In genomic region chr1:161506336-161507223, GRCh38 we compare ENCODE assay signal across 11 cellular contexts. TPM values are rescaled to one million over a fixed set of nuclear protein-coding genes. Genes with fewer than 3 reads are reported as not detected.
A peak's percentile ranks its signal among the peaks of the same experiment; 100 is the strongest.
DNase-seq lines count a peak whose midpoint lies in the region; FAIRE-seq and TF ChIP-seq lines count a peak whose summit lies in the region.
"Had no signal": no experiment of that assay in that cellular context is flagged by ENCODE, and none has a peak within 500 bp of the region (broad histone marks: within the 10 kb centered on the region; RNA-seq: fewer than 3 reads in every experiment).

No MANE protein-coding gene starts in this region.

- BruUV-seq in A673 (replicated peaks; lab: Mats Ljungman, UMichigan) (no TSS peak), Calu3 (replicated peaks; lab: Mats Ljungman, UMichigan) (no TSS peak)

- H3K4me1 Mint-ChIP-seq in Calu3 (ENCODE audit: low read depth, unreplicated experiment) = peaks cover 9% of the 10 kb centered on the region

- H3K4me3 ChIP-seq in A673 (ENCODE audit: low read depth, low read length, poor library complexity, severe bottlenecking) (no peak overlapping the region), MG63 (no peak overlapping the region), colonic mucosa (peak overlapping the region; percentile 3)

- H3K9me3 ChIP-seq in A673 (ENCODE audit: low read depth, low read length, poor library complexity, severe bottlenecking) (no peaks in the 10 kb centered on the region), MG63 (no peaks in the 10 kb centered on the region), colonic mucosa (no peaks in the 10 kb centered on the region)

- CTCF ChIA-PET in A673 (lab: Charles Lee) (no interaction called here), Calu3 (lab: Charles Lee) (interaction anchor here (0.6 kb wide), 1 partner anchor 235 kb away, joined by 3 read pairs; no protein-coding TSS in a partner anchor)

- H3K4me3 Mint-ChIP-seq in Calu3 (ENCODE audit: low read depth, unreplicated experiment) = no peak overlapping the region
- H3K4me3 Mint-ChIP-seq: CD8-positive, alpha-beta T cell; immature natural killer cell had no signal

- H3K9ac ChIP-seq in colonic mucosa (ENCODE audit: low read depth in 2 of 2, low read length in 2 of 2) = no peak overlapping the region

- POLR2A ChIA-PET in A673 (lab: Charles Lee; ENCODE audit: low non-redundant PET) = no interaction called here

- H3K27ac ChIP-seq in A673 (ENCODE audit: low read depth, low read length, poor library complexity, severe bottlenecking) (no peak overlapping the region), colonic mucosa (no peak overlapping the region)

- H3K27me3 Mint-ChIP-seq in Calu3 (ENCODE audit: unreplicated experiment) = peaks cover 3% of the 10 kb centered on the region

- H3K4me1 ChIP-seq in A673 (ENCODE audit: insufficient read depth, low read length, poor library complexity, severe bottlenecking) = peaks cover 21% of the 10 kb centered on the region
- H3K4me1 ChIP-seq in colonic mucosa = no peaks in the 10 kb centered on the region

- intact Hi-C loops in A673 (cut with micrococcal nuclease; ENCODE audit: unreplicated experiment) (no loop called here), colonic mucosa (cut with DNase I) (no loop called here), Calu3 (cut with micrococcal nuclease; ENCODE audit: unreplicated experiment) (no loop called here)

- no peak for TF ChIP-seq CTCF in A673 (conservative IDR thresholded peaks at IDR 0.05; ENCODE audit: low read depth, low read length)
- TF ChIP-seq CTCF in colonic mucosa (IDR thresholded peaks at IDR 0.05) = no peak
- TF ChIP-seq CTCF in Calu3 (IDR thresholded peaks at IDR 0.05; ENCODE audit: unreplicated experiment) = no peak

- FAIRE-seq in frontal cortex (lab: Jason Lieb, UNC) = no peak

- no peaks in the 10 kb centered on the region for H3K9me3 Mint-ChIP-seq in Calu3 (ENCODE audit: low read depth, unreplicated experiment)
- H3K9me3 Mint-ChIP-seq: CD8-positive, alpha-beta T cell; immature natural killer cell had no signal

- DNase-seq in A673 (ENCODE audit: low spot score) (peak; percentile 73), MG63 (peak; percentile 15), colonic mucosa (no peak), lung microvascular endothelial cell (ENCODE audit: low read depth in 2 of 2) (peak; percentile 75 to 90), frontal cortex (ENCODE audit: low spot score in 2 of 2) (no peak), Calu3 (no peak), 8988T (no peak)
- DNase-seq in activated naive CD4-positive, alpha-beta T cell treated with Interleukin-2 at 50 U/mL for 16 hours = no peak
- DNase-seq: CD8-positive, alpha-beta T cell; immature natural killer cell; RPMI8226 had no signal

- no peaks in the 10 kb centered on the region for H3K36me3 Mint-ChIP-seq in Calu3 (ENCODE audit: insufficient read depth, unreplicated experiment)
- H3K36me3 Mint-ChIP-seq: CD8-positive, alpha-beta T cell; immature natural killer cell had no signal

- H3K36me3 ChIP-seq in A673 (ENCODE audit: insufficient read depth, low read length, poor library complexity, severe bottlenecking) (no peaks in the 10 kb centered on the region), MG63 (no peaks in the 10 kb centered on the region), colonic mucosa (no peaks in the 10 kb centered on the region)

- no peak overlapping the region for H3K27ac Mint-ChIP-seq in Calu3 (ENCODE audit: unreplicated experiment)
- H3K27ac Mint-ChIP-seq: CD8-positive, alpha-beta T cell had no signal

- no peaks in the 10 kb centered on the region for H3K27me3 ChIP-seq in A673 (replicated peaks; ENCODE audit: insufficient read depth, low read depth, low read length, poor library complexity)
- no peaks in the 10 kb centered on the region for H3K27me3 ChIP-seq in MG63
- H3K27me3 ChIP-seq in colonic mucosa = no peaks in the 10 kb centered on the region

RNA-seq across cellular contexts. Expression of gene FCGR2A, which starts 1.3 kb away (rescaled TPM):
- total RNA-seq in A673 (2021) (not detected in 2 replicates), colonic mucosa (10 to 100 TPM in 1 of 2 donors, 1 to 10 TPM in 1; 4.5 to 14.0 TPM), lung microvascular endothelial cell (0.79 and 1.3 TPM in 2 replicates), frontal cortex (6.5 TPM), Calu3 (2022) (not detected in 2 replicates)
- total RNA-seq in MG63 (2014; rRNA removed; shearing (Covaris generic); ENCODE audit: low replicate concordance) = 2.3 TPM in 1 of 2 replicates, not detected in the other

RNA-seq across cellular contexts. Expression of gene HSPA6, which starts 17.8 kb away (rescaled TPM):
- total RNA-seq in A673 (2021) (0.28 and 0.37 TPM in 2 replicates), colonic mucosa (1 to 10 TPM; 1.0 to 3.6 TPM), lung microvascular endothelial cell (0.22 and 0.99 TPM in 2 replicates), frontal cortex (0.82 TPM), Calu3 (2022) (1.3 and 1.9 TPM in 2 replicates)
- 1.1 and 1.9 TPM in 2 replicates for total RNA-seq in MG63 (2014; rRNA removed; shearing (Covaris generic); ENCODE audit: low replicate concordance)

RNA-seq across cellular contexts. Expression of gene FCGR3A, which starts 43.0 kb away (rescaled TPM):
- total RNA-seq in A673 (2021) = not detected in 2 replicates
- not detected in 2 replicates for total RNA-seq in MG63 (2014; rRNA removed; shearing (Covaris generic); ENCODE audit: low replicate concordance)
- 10 to 100 TPM in 1 of 2 donors, 1 to 10 TPM in 1; 3.2 to 10.1 TPM for total RNA-seq in colonic mucosa
- total RNA-seq in lung microvascular endothelial cell = not detected in 2 replicates
- 2.9 TPM for total RNA-seq in frontal cortex
- not detected in 2 replicates for total RNA-seq in Calu3 (2022)

Comparison
In these comparisons a context has a peak if more than half of its experiments do, and no peak if none do; other contexts are left out.
1. DNase-seq: peak in A673 (single experiment), MG63 (single experiment) and lung microvascular endothelial cell (2 of 2); none in colonic mucosa (single experiment), frontal cortex (0 of 2), Calu3 (single experiment), activated naive CD4-positive, alpha-beta T cell treated with Interleukin-2 at 50 U/mL for 16 hours (single experiment) and 8988T (single experiment).